Comparison of ENCODE assay signal across 1 cellular context in genomic region chr13:106560791-106561190, GRCh38.
TF ChIP-seq lines count a peak whose summit lies in the region.

No MANE protein-coding gene starts in this region.

TF ChIP-seq in GM12878, 131 proteins besides CTCF, POLR2A, EP300 and RAD21:
- no peak for TF ChIP-seq SP1 (IDR thresholded peaks at IDR 0.05; ENCODE audit: low read depth, low read length)
- no peak for TF ChIP-seq FOXK2 (IDR thresholded peaks at IDR 0.05)
- no peak for TF ChIP-seq EED (IDR thresholded peaks at IDR 0.05; ENCODE audit: low read depth)
- TF ChIP-seq NFIC (IDR thresholded peaks at IDR 0.05; ENCODE audit: low read depth, low read length): peak; percentile 21; the same call in 1 of the 2 replicates
- TF ChIP-seq RELB (IDR thresholded peaks at IDR 0.05; ENCODE audit: low read depth): no peak
- TF ChIP-seq STAT3 (IDR thresholded peaks at IDR 0.05; ENCODE audit: low read depth, low read length): no peak
- TF ChIP-seq NFXL1 (IDR thresholded peaks at IDR 0.05; ENCODE audit: borderline replicate concordance): no peak
- peak; percentile 62 for TF ChIP-seq JUNB (IDR thresholded peaks at IDR 0.05)
- TF ChIP-seq RUNX3 (IDR thresholded peaks at IDR 0.05; ENCODE audit: low read length): 0 out of 2 replicates have a peak, but pooled peaks have one; percentile 14
